8 cellular contexts compared by ENCODE assay signal in genomic region chr19:55632463-55632834, GRCh38. TPM values are rescaled to one million over a fixed set of nuclear protein-coding genes. Genes with fewer than 3 reads are reported as not detected.
A peak's percentile ranks its signal among the peaks of the same experiment; 100 is the strongest.
DNase-seq lines count a peak whose midpoint lies in the region; ATAC-seq and TF ChIP-seq lines count a peak whose summit lies in the region.

No MANE protein-coding gene starts in this region.

- CTCF ChIA-PET in activated CD4-positive, alpha-beta T cell treated with anti-CD3 and anti-CD28 coated beads for 36 hours (lab: Charles Lee) = interaction anchor here (0.6 to 4.0 kb wide), 32 partner anchors 8 to 642 kb away, joined by 3 to 33 read pairs (median 8); partner anchors contain the start of genes ISOC2, U2AF2, UBE2S and ZNF581

- no peaks in the 10 kb centered on the region for H3K9me3 ChIP-seq in BLaER1
- no peaks in the 10 kb centered on the region for H3K9me3 ChIP-seq in left lung

- H3K4me1 ChIP-seq in BLaER1 (peaks cover 75% of the 10 kb centered on the region), left lung (peaks cover 8 to 40% of the 10 kb centered on the region in 2 donors)

- no peaks in the 10 kb centered on the region for H3K27me3 Mint-ChIP-seq in activated CD4-positive, alpha-beta T cell treated with anti-CD3 and anti-CD28 coated beads for 36 hours

- peak overlapping the region; percentile 37 for H3K27ac Mint-ChIP-seq in activated CD4-positive, alpha-beta T cell treated with anti-CD3 and anti-CD28 coated beads for 36 hours

- H3K9me3 Mint-ChIP-seq in activated CD4-positive, alpha-beta T cell treated with anti-CD3 and anti-CD28 coated beads for 36 hours (ENCODE audit: low read depth) = no peaks in the 10 kb centered on the region

- H3K4me3 ChIP-seq in BLaER1 (no peak overlapping the region), left lung (no peak overlapping the region)

- POLR2A ChIA-PET in activated CD4-positive, alpha-beta T cell treated with anti-CD3 and anti-CD28 coated beads for 36 hours (lab: Charles Lee) = interaction anchor here (1.0 to 1.4 kb wide), 3 partner anchors 8 to 24 kb away, joined by 3 to 5 read pairs (median 4); partner anchors contain the start of gene ZNF784

- no peaks in the 10 kb centered on the region for H4K20me1 ChIP-seq in BLaER1

- H3K9ac ChIP-seq in BLaER1 = no peak overlapping the region

- 0 out of 2 replicates have a peak overlapping the region, but pooled peaks have one; percentile 18 for H3K4me2 ChIP-seq in BLaER1

- peak overlapping the region; percentile 30 for H3K4me3 Mint-ChIP-seq in activated CD4-positive, alpha-beta T cell treated with anti-CD3 and anti-CD28 coated beads for 36 hours

- intact Hi-C loops in activated CD4-positive, alpha-beta T cell treated with anti-CD3 and anti-CD28 coated beads for 36 hours (cut with DNase I, micrococcal nuclease) = loop anchor here (1.0 to 5.0 kb wide), 3 partner anchors 21 to 435 kb away; no protein-coding TSS in a partner anchor
- intact Hi-C loops in left lung (cut with DNase I) = no loop called here

- no peaks in the 10 kb centered on the region; the same call in 1 of the 2 replicates for H3K27me3 ChIP-seq in BLaER1
- H3K27me3 ChIP-seq in left lung = no peaks in the 10 kb centered on the region

- ATAC-seq in HG02885 (IDR thresholded peaks at IDR 0.05; ENCODE audit: poor library complexity, unreplicated experiment) = peak; percentile 37
- ATAC-seq in activated CD4-positive, alpha-beta T cell treated with anti-CD3 and anti-CD28 coated beads for 36 hours = peak; percentile 43
- ATAC-seq in left lung = peak; percentile 88
- no peak for ATAC-seq in HG03097 (IDR thresholded peaks at IDR 0.05; ENCODE audit: low FRiP score, unreplicated experiment)

- peaks cover 15% of the 10 kb centered on the region for H3K36me3 Mint-ChIP-seq in activated CD4-positive, alpha-beta T cell treated with anti-CD3 and anti-CD28 coated beads for 36 hours (ENCODE audit: low read depth)

- peaks cover 37% of the 10 kb centered on the region for H3K4me1 Mint-ChIP-seq in activated CD4-positive, alpha-beta T cell treated with anti-CD3 and anti-CD28 coated beads for 36 hours

- DNase-seq in NCI-H526 (lab: John Stamatoyannopoulos, UW) = peak; percentile 92 to 98
- DNase-seq in activated CD4-positive, alpha-beta T cell treated with anti-CD3 and anti-CD28 coated beads for 36 hours = peak; percentile 93
- peak; percentile 80 for DNase-seq in cerebellum (ENCODE audit: low spot score)
- DNase-seq in left lung = peak in 1 of 2 donors; percentile 80
- peak; percentile 95 for DNase-seq in stimulated activated CD4-positive, alpha-beta T cell treated with anti-CD3 and anti-CD28 coated beads, Interleukin-4, amount 100 ng/mL, for 24 hours

- no peak overlapping the region for H3K27ac ChIP-seq in BLaER1
- H3K27ac ChIP-seq in left lung = no peak overlapping the region

- TF ChIP-seq CTCF in left lung (IDR thresholded peaks at IDR 0.05) = peak; percentile 86 to 90

- H3K36me3 ChIP-seq in BLaER1 (no peaks in the 10 kb centered on the region), left lung (no peaks in the 10 kb centered on the region)

RNA-seq across cellular contexts. Expression of gene ZNF784, which starts 8.1 kb away (rescaled TPM):
- total RNA-seq in activated CD4-positive, alpha-beta T cell treated with anti-CD3 and anti-CD28 coated beads for 36 hours = 1 to 10 TPM; 3.2 to 4.3 TPM
- total RNA-seq in cerebellum (3.6 TPM), left lung (1 to 10 TPM; 6.0 to 8.0 TPM)

RNA-seq across cellular contexts. Expression of gene ZNF580, which starts 8.4 kb away (rescaled TPM):
- 10 to 100 TPM; 24.2 to 35.6 TPM for total RNA-seq in activated CD4-positive, alpha-beta T cell treated with anti-CD3 and anti-CD28 coated beads for 36 hours
- 7.8 TPM for total RNA-seq in cerebellum
- 10 to 100 TPM; 33.8 to 34.7 TPM for total RNA-seq in left lung

RNA-seq across cellular contexts. Expression of gene ZNF581, which starts 11.0 kb away (rescaled TPM):
- 10 to 100 TPM; 18.9 to 26.9 TPM for total RNA-seq in activated CD4-positive, alpha-beta T cell treated with anti-CD3 and anti-CD28 coated beads for 36 hours
- total RNA-seq in cerebellum = 6.5 TPM
- total RNA-seq in left lung = 10 to 100 TPM; 14.5 to 19.5 TPM

RNA-seq across cellular contexts. Expression of gene CCDC106, which starts 15.6 kb away (rescaled TPM):
- total RNA-seq in activated CD4-positive, alpha-beta T cell treated with anti-CD3 and anti-CD28 coated beads for 36 hours = 1 to 10 TPM; 6.2 to 6.3 TPM
- total RNA-seq in cerebellum (6.6 TPM), left lung (10 to 100 TPM in 1 of 2 donors, 1 to 10 TPM in 1; 9.7 to 15.1 TPM)

RNA-seq across cellular contexts. Expression of gene U2AF2, which starts 22.4 kb away (rescaled TPM):
- 100 to 1,000 TPM; 252 to 292 TPM for total RNA-seq in activated CD4-positive, alpha-beta T cell treated with anti-CD3 and anti-CD28 coated beads for 36 hours
- 52.6 TPM for total RNA-seq in cerebellum
- 100 to 1,000 TPM; 123 to 145 TPM for total RNA-seq in left lung

Comparison
In these comparisons a context has a peak if more than half of its experiments do, and no peak if none do; other contexts are left out.
1. intact Hi-C loops: an anchor here in activated CD4-positive, alpha-beta T cell treated with anti-CD3 and anti-CD28 coated beads for 36 hours (1.0 to 5.0 kb wide); none called in left lung.